ENCODE assay signal across 9 cellular contexts in genomic region chr9:10411272-10411671, GRCh38.
"Had no signal": no experiment of that assay in that cellular context is flagged by ENCODE, and none has a peak within 500 bp of the region (broad histone marks: within the 10 kb centered on the region; RNA-seq: fewer than 3 reads in every experiment).

No MANE protein-coding gene starts in this region.

- H3K9me3 ChIP-seq: HAP-1 had no signal

- H3K4me1 ChIP-seq: HAP-1 had no signal

- H3K36me3 ChIP-seq: HAP-1 had no signal

- H3K4me3 ChIP-seq: GM23248, HAP-1, K562 had no signal

- ATAC-seq: HCT116, K562 had no signal

- H3K9ac ChIP-seq: GM23248 had no signal

- FAIRE-seq: HTR-8/SVneo, K562 had no signal

- H3K4me3 Mint-ChIP-seq: HFFc6 had no signal

- H2AFZ ChIP-seq: GM23248 had no signal

- H3K27ac Mint-ChIP-seq: HFFc6 had no signal

- DNase-seq: GM23248, GOT3, H7, HFFc6, KG1 had no signal

- H3K27ac ChIP-seq: GM23248 had no signal
